In the genomic region with DNA sequence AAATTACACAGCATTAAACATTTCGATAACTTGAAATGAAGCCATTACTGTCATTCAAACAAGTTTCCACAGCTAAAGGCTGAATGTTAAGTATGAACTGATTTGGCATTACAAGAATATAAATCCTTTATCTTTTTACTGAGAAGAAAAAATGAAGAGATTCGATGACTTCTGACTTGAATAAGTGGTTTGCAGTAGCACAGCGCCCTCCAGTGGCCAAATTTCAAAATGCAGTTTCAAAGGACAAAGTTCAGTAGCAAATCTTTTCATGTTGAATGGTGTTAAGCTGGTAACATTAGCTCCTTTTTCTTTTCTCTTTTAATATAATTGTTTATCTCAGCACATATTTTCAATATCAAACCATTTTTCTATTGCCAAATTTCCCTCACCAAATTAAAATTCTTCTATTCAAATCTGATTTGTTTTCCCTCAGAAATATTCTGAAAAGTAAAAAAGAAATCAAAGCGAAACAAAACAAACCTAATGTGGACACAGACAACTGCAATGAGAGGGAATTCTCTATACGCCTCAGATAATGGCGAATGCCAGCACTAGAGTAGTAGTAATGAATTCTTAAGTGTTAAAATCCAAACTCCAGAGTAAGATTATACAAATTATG, we compare ENCODE assay signal across 8 cellular contexts.
DNase-seq lines count a peak whose midpoint lies in the region; ATAC-seq, FAIRE-seq and TF ChIP-seq lines count a peak whose summit lies in the region.

No MANE protein-coding gene starts in this region.

- H3K4me3 ChIP-seq in GM06990 (replicated peaks; ENCODE audit: low read depth, low read length) (no peak overlapping the region), bronchial epithelial cell (ENCODE audit: low read depth, low read length) (no peak overlapping the region), kidney (ENCODE audit: low read length in 2 of 2) (no peak overlapping the region)

- H3K9ac ChIP-seq in kidney (ENCODE audit: low read length in 2 of 2): no peak overlapping the region

- peak; percentile 40 for DNase-seq in GM06990 (ENCODE audit: extremely low read depth, insufficient read length)
- peak; percentile 48 for DNase-seq in NCI-H1694 (lab: John Stamatoyannopoulos, UW)
- DNase-seq in UCSD-AML1 (lab: John Stamatoyannopoulos, UW; ENCODE audit: unreplicated experiment): peak; percentile 52
- DNase-seq in bronchial epithelial cell (ENCODE audit: low read depth): peak; percentile 67
- no peak for DNase-seq in kidney
- DNase-seq in stimulated activated CD4-positive, alpha-beta T cell treated with anti-CD3 and anti-CD28 coated beads, Interleukin-1b, Interleukin-23, amount 100 ng/mL, for 48 hours: peak; percentile 76

- H3K27ac ChIP-seq in kidney (ENCODE audit: low read depth in 2 of 2, low read length in 2 of 2): no peak overlapping the region

- no peaks in the 10 kb centered on the region for H3K9me3 ChIP-seq in kidney (ENCODE audit: control insufficient read depth in 1 of 2, low read length in 2 of 2)

- intact Hi-C loops in kidney (cut with DNase I): no loop called here

- H3K36me3 ChIP-seq in GM06990 (ENCODE audit: control insufficient read depth, insufficient read depth, low read length) (no peaks in the 10 kb centered on the region), bronchial epithelial cell (ENCODE audit: control insufficient read depth, insufficient read depth, low read length) (no peaks in the 10 kb centered on the region), kidney (ENCODE audit: control insufficient read depth in 1 of 2, insufficient read depth in 2 of 2, low read length in 2 of 2) (no peaks in the 10 kb centered on the region)

- FAIRE-seq in bronchial epithelial cell (lab: Jason Lieb, UNC): no peak
- peak; percentile 97 for FAIRE-seq in kidney (lab: Jason Lieb, UNC)

- TF ChIP-seq CTCF in GM06990 (IDR thresholded peaks at IDR 0.05; ENCODE audit: insufficient read depth, low read length, poor library complexity, severe bottlenecking) (peak; percentile 67), bronchial epithelial cell (IDR thresholded peaks at IDR 0.05; ENCODE audit: insufficient read depth, low read length, severe bottlenecking) (peak; percentile 67), kidney (IDR thresholded peaks at IDR 0.05; ENCODE audit: borderline replicate concordance, extremely low read depth, insufficient read depth) (peak; percentile 93)

- H3K4me1 ChIP-seq in kidney (ENCODE audit: control insufficient read depth in 1 of 2, insufficient read depth in 1 of 2, low read depth in 1 of 2, low read length in 2 of 2): no peaks in the 10 kb centered on the region

- ATAC-seq in GM21737 (IDR thresholded peaks at IDR 0.05; ENCODE audit: unreplicated experiment) (no peak), GM19467 (IDR thresholded peaks at IDR 0.05; ENCODE audit: unreplicated experiment) (no peak)

- H3K27me3 ChIP-seq in GM06990 (replicated peaks; ENCODE audit: control insufficient read depth, insufficient read depth, low read length) (no peaks in the 10 kb centered on the region), bronchial epithelial cell (ENCODE audit: control insufficient read depth, insufficient read depth, low read length) (no peaks in the 10 kb centered on the region)
